ENCODE assay signal across 14 cellular contexts in genomic region chr22:23781533-23781932, GRCh38. TPM values are rescaled to one million over a fixed set of nuclear protein-coding genes. Genes with fewer than 3 reads are reported as not detected.
DNase-seq lines count a peak whose midpoint lies in the region; ATAC-seq, FAIRE-seq and TF ChIP-seq lines count a peak whose summit lies in the region.
"Had no signal": no experiment of that assay in that cellular context is flagged by ENCODE, and none has a peak within 500 bp of the region (broad histone marks: within the 10 kb centered on the region; RNA-seq: fewer than 3 reads in every experiment).

No MANE protein-coding gene starts in this region.

- H3K79me2 ChIP-seq in K562 (ENCODE audit: control insufficient read depth, insufficient read depth, low read length): no peaks in the 10 kb centered on the region

- H3K4me3 ChIP-seq in A549 (no peak overlapping the region), K562 (no peak overlapping the region)
- H3K4me3 ChIP-seq: spleen had no signal

- H3K36me3 ChIP-seq in K562 (ENCODE audit: control insufficient read depth, insufficient read depth, low read length): no peaks in the 10 kb centered on the region
- H3K36me3 ChIP-seq: spleen had no signal

- H2AFZ ChIP-seq in K562 (ENCODE audit: low read depth, low read length): peak overlapping the region; percentile 45; the same call in 1 of the 2 replicates

- no peaks in the 10 kb centered on the region for H3K9me1 ChIP-seq in K562 (ENCODE audit: control insufficient read depth, insufficient read depth, low read length)

- DNase-seq in A549 (ENCODE audit: low read depth in 1 of 2, low spot score in 1 of 2): peak; percentile 29 to 37
- peak; percentile 83 for DNase-seq in HPDE6-E6E7 (ENCODE audit: extremely low spot score)
- DNase-seq in K562 (ENCODE audit: extremely low read depth in 1 of 4, low spot score in 3 of 4): peak in 2 of 4 experiments; percentile 37 to 43
- peak; percentile 76 for DNase-seq in islet precursor cell
- DNase-seq in SW480 (ENCODE audit: low spot score): no peak
- no peak for DNase-seq in DMS114 treated with DMSO at 0.1 percent for 48 hours (lab: John Stamatoyannopoulos, UW; ENCODE audit: unreplicated experiment)
- DNase-seq in NCI-H69 (lab: John Stamatoyannopoulos, UW): no peak
- DNase-seq: effector memory CD4-positive, alpha-beta T cell; GF-D8; NCI-H510A; spleen had no signal

- POLR2A ChIA-PET in A549 (lab: Yijun Ruan, JAX): no interaction called here
- POLR2A ChIA-PET in K562 (lab: Yijun Ruan, JAX): no interaction called here

- TF ChIP-seq EP300 in A549 (IDR thresholded peaks at IDR 0.05): no peak
- TF ChIP-seq EP300 in K562 (IDR thresholded peaks at IDR 0.05; ENCODE audit: low read length): no peak

- TF ChIP-seq POLR2A in A549 (IDR thresholded peaks at IDR 0.05; ENCODE audit: low read length): no peak
- TF ChIP-seq POLR2A in K562 (conservative IDR thresholded peaks at IDR 0.05): no peak

- WGBS in A549 (ENCODE audit: missing lambda C conversion rate): 28% methylated on average over 8 of the region's 9 CpGs
- WGBS in K562 (ENCODE audit: insufficient coverage, low coverage, missing lambda C conversion rate): 16% methylated on average over 6 of the region's 9 CpGs

- TF ChIP-seq CTCF in A549 (IDR thresholded peaks at IDR 0.05) (no peak), K562 (IDR thresholded peaks at IDR 0.05 in 2 of 3, conservative IDR thresholded peaks at IDR 0.05 in 1 of 3; ENCODE audit: insufficient read depth in 2 of 3, low read depth in 1 of 3, low read length in 3 of 3) (no peak)

- no peaks in the 10 kb centered on the region for H3K27me3 ChIP-seq in K562 (ENCODE audit: control insufficient read depth in 2 of 2, insufficient read depth in 2 of 2, low read length in 2 of 2)
- H3K27me3 ChIP-seq: spleen had no signal

- H3K4me2 ChIP-seq in A549: peak overlapping the region; percentile 50
- H3K4me2 ChIP-seq in K562 (ENCODE audit: insufficient read depth, low read length): no peak overlapping the region

- ATAC-seq in A549 (peak; percentile 67 to 74), K562 (peak; percentile 46; the same call in 2 of the 3 replicates), HG02610 (IDR thresholded peaks at IDR 0.05; ENCODE audit: unreplicated experiment) (no peak)

- FAIRE-seq in A549 (lab: Jason Lieb, UNC) (no peak), K562 (lab: Jason Lieb, UNC) (no peak)

- CTCF ChIA-PET in A549 (lab: Yijun Ruan, JAX): interaction anchor here (1.0 to 1.1 kb wide), 2 partner anchors 13 to 68 kb away, joined by 4 read pairs; no protein-coding TSS in a partner anchor
- CTCF ChIA-PET in K562 (lab: Yijun Ruan, JAX; ENCODE audit: low intra/inter-chr PET ratio): no interaction called here

- no TSS peak for BruUV-seq in K562 (replicated peaks; lab: Mats Ljungman, UMichigan)

- TF ChIP-seq RAD21 in A549 (conservative IDR thresholded peaks at IDR 0.05 in 1 of 2, IDR thresholded peaks at IDR 0.05 in 1 of 2) (no peak), K562 (CRISPR knock-in tag; conservative IDR thresholded peaks at IDR 0.05 in 1 of 2, IDR thresholded peaks at IDR 0.05 in 1 of 2) (no peak)

- H3K9ac ChIP-seq in K562 (ENCODE audit: insufficient read depth in 1 of 2, low read depth in 2 of 2, low read length in 2 of 2): peak overlapping the region in 1 of 2 experiments; percentile 50; a peak in 1 of 4 replicates

- no peaks in the 10 kb centered on the region for H4K20me1 ChIP-seq in K562 (replicated peaks; ENCODE audit: control insufficient read depth, insufficient read depth, low read length)

- intact Hi-C loops in K562 (cut with micrococcal nuclease): no loop called here

- no peaks in the 10 kb centered on the region for H3K9me3 ChIP-seq in A549
- H3K9me3 ChIP-seq in K562 (replicated peaks; ENCODE audit: control insufficient read depth, insufficient read depth, low read depth, low read length): no peaks in the 10 kb centered on the region
- H3K9me3 ChIP-seq: spleen had no signal

- H3K4me1 ChIP-seq in A549 (peaks cover 31% of the 10 kb centered on the region), K562 (replicated peaks in 1 of 2; ENCODE audit: control insufficient read depth in 2 of 2, insufficient read depth in 2 of 2, low read length in 2 of 2) (peaks cover 4 to 27% of the 10 kb centered on the region in 2 experiments; a peak in 3 of 5 replicates)

- in situ Hi-C loops in K562 (cut with MboI): no loop called here

- peak overlapping the region in 1 of 2 experiments; percentile 66; a peak in 4 of 6 replicates for H3K27ac ChIP-seq in A549
- H3K27ac ChIP-seq in K562 (ENCODE audit: extremely low read depth, low read depth, low read length): no peak overlapping the region
- H3K27ac ChIP-seq: spleen had no signal

RNA-seq across cellular contexts. Expression of gene SMARCB1, which starts 5.2 kb away (rescaled TPM):
- polyA plus RNA-seq in A549 (2011; rRNA removed) (98.1 and 133 TPM in 2 replicates), A549 (2017; fragmentation: RNase III; extraction: RNeasy Plus Mini Kit Qiagen cat#74134 plus additional on column Dnase treatment) (59.2 to 66.9 TPM (median 65.6 TPM) in 3 replicates), K562 (2011; rRNA removed) (113 and 117 TPM in 2 replicates), K562 (2014; fragmentation: Illumina TruSeq; extraction: Trizol) (111 TPM in 2 replicates), K562 (2014; fragmentation: Nextera tagmentation; extraction: Ambion mirVana) (1 to 10 TPM; 1.2 to 3.0 TPM), K562 (2014; rRNA removed) (75.3 and 90.2 TPM in 2 replicates)
- 116 and 130 TPM in 2 replicates for polyA plus RNA-seq in A549 (2012; cell fraction: cytosol; rRNA removed)
- 79.3 and 88.2 TPM in 2 replicates for polyA plus RNA-seq in A549 (2012; cell fraction: nucleus; rRNA removed)
- polyA minus RNA-seq in A549 (2011; rRNA and poly(A)+ RNA removed): 45.4 and 48.5 TPM in 2 replicates
- 71.0 and 129 TPM in 2 replicates for total RNA-seq in K562 (2011; cell fraction: chromatin; rRNA removed; ENCODE audit: low replicate concordance)
- total RNA-seq in K562 (2011; cell fraction: nucleolus; rRNA removed): 56.2 and 66.2 TPM in 2 replicates
- total RNA-seq in K562 (2011; cell fraction: nucleoplasm; rRNA removed): 71.9 and 105 TPM in 2 replicates
- total RNA-seq in K562 (2014; rRNA removed) (65.4 and 74.0 TPM in 2 replicates), K562 (2014; rRNA removed; fragmentation: Illumina TruSeq; extraction: Trizol) (39.5 and 44.5 TPM in 2 replicates), K562 (2015; rRNA removed; fragmentation: Illumina TruSeq; extraction: Trizol) (50.9 and 53.7 TPM in 2 replicates), K562 (2021) (79.1 and 79.2 TPM in 2 replicates)
- 80.8 and 94.7 TPM in 2 replicates for polyA plus RNA-seq in K562 (2011; cell fraction: cytosol; rRNA removed)
- 45.0 and 47.4 TPM in 2 replicates for polyA plus RNA-seq in K562 (2011; cell fraction: nucleus; rRNA removed)
- 70.1 and 101 TPM in 2 replicates for polyA plus RNA-seq in K562 (2012)
- 56.2 and 67.4 TPM in 2 replicates for polyA minus RNA-seq in K562 (2011; rRNA and poly(A)+ RNA removed)
- 25.2 and 35.8 TPM in 2 replicates for polyA minus RNA-seq in K562 (2011; cell fraction: cytosol; rRNA and poly(A)+ RNA removed)
- polyA minus RNA-seq in K562 (2011; cell fraction: nucleus; rRNA and poly(A)+ RNA removed): 20.3 and 27.0 TPM in 2 replicates

RNA-seq across cellular contexts. Expression of gene MMP11, which starts 8.9 kb away (rescaled TPM):
- polyA plus RNA-seq in A549 (2011; rRNA removed) (0.36 and 0.61 TPM in 2 replicates), A549 (2017; fragmentation: RNase III; extraction: RNeasy Plus Mini Kit Qiagen cat#74134 plus additional on column Dnase treatment) (0.16 to 0.26 TPM (median 0.23 TPM) in 3 replicates), K562 (2011; rRNA removed) (1.1 and 1.3 TPM in 2 replicates), K562 (2014; fragmentation: Illumina TruSeq; extraction: Trizol) (0.25 and 1.2 TPM in 2 replicates), K562 (2014; fragmentation: Nextera tagmentation; extraction: Ambion mirVana) (not detected), K562 (2014; rRNA removed) (0.40 and 1.8 TPM in 2 replicates)
- polyA plus RNA-seq in A549 (2012; cell fraction: cytosol; rRNA removed): 0.28 and 0.36 TPM in 2 replicates
- polyA plus RNA-seq in A549 (2012; cell fraction: nucleus; rRNA removed): 0.47 and 0.58 TPM in 2 replicates
- 0.66 and 0.78 TPM in 2 replicates for polyA minus RNA-seq in A549 (2011; rRNA and poly(A)+ RNA removed)
- 1.4 and 1.9 TPM in 2 replicates for total RNA-seq in K562 (2011; cell fraction: chromatin; rRNA removed; ENCODE audit: low replicate concordance)
- total RNA-seq in K562 (2011; cell fraction: nucleolus; rRNA removed): 2.0 and 2.7 TPM in 2 replicates
- 1.6 and 3.4 TPM in 2 replicates for total RNA-seq in K562 (2011; cell fraction: nucleoplasm; rRNA removed)
- total RNA-seq in K562 (2014; rRNA removed) (0.57 and 1.4 TPM in 2 replicates), K562 (2014; rRNA removed; fragmentation: Illumina TruSeq; extraction: Trizol) (0.13 and 0.25 TPM in 2 replicates), K562 (2015; rRNA removed; fragmentation: Illumina TruSeq; extraction: Trizol) (0.14 and 0.15 TPM in 2 replicates), K562 (2021) (0.58 and 1.4 TPM in 2 replicates)
- 1.0 and 1.4 TPM in 2 replicates for polyA plus RNA-seq in K562 (2011; cell fraction: cytosol; rRNA removed)
- 2.5 and 3.4 TPM in 2 replicates for polyA plus RNA-seq in K562 (2011; cell fraction: nucleus; rRNA removed)
- 0.51 and 1.1 TPM in 2 replicates for polyA plus RNA-seq in K562 (2012)
- polyA minus RNA-seq in K562 (2011; rRNA and poly(A)+ RNA removed): 0.46 and 0.51 TPM in 2 replicates
- polyA minus RNA-seq in K562 (2011; cell fraction: cytosol; rRNA and poly(A)+ RNA removed): 0.57 TPM in 1 of 2 replicates, not detected in the other
- 0.78 and 1.2 TPM in 2 replicates for polyA minus RNA-seq in K562 (2011; cell fraction: nucleus; rRNA and poly(A)+ RNA removed)

RNA-seq across cellular contexts. Expression of gene CHCHD10, which starts 13.8 kb away (rescaled TPM):
- polyA plus RNA-seq in A549 (2011; rRNA removed): 33.0 and 59.4 TPM in 2 replicates
- polyA plus RNA-seq in A549 (2012; cell fraction: cytosol; rRNA removed): 143 and 149 TPM in 2 replicates
- polyA plus RNA-seq in A549 (2012; cell fraction: nucleus; rRNA removed): 81.7 and 94.5 TPM in 2 replicates
- 79.5 to 99.0 TPM (median 85.4 TPM) in 3 replicates for polyA plus RNA-seq in A549 (2017; fragmentation: RNase III; extraction: RNeasy Plus Mini Kit Qiagen cat#74134 plus additional on column Dnase treatment)
- 88.9 and 141 TPM in 2 replicates for polyA minus RNA-seq in A549 (2011; rRNA and poly(A)+ RNA removed)
- 6.7 and 22.5 TPM in 2 replicates for total RNA-seq in K562 (2011; cell fraction: chromatin; rRNA removed; ENCODE audit: low replicate concordance)
- 36.1 and 36.9 TPM in 2 replicates for total RNA-seq in K562 (2011; cell fraction: nucleolus; rRNA removed)
- 31.7 and 48.8 TPM in 2 replicates for total RNA-seq in K562 (2011; cell fraction: nucleoplasm; rRNA removed)
- 84.9 and 214 TPM in 2 replicates for total RNA-seq in K562 (2014; rRNA removed)
- total RNA-seq in K562 (2014; rRNA removed; fragmentation: Illumina TruSeq; extraction: Trizol): 76.4 and 102 TPM in 2 replicates
- total RNA-seq in K562 (2015; rRNA removed; fragmentation: Illumina TruSeq; extraction: Trizol): 124 and 130 TPM in 2 replicates
- total RNA-seq in K562 (2021): 270 and 292 TPM in 2 replicates
- 51.1 and 51.8 TPM in 2 replicates for polyA plus RNA-seq in K562 (2011; rRNA removed)
- 124 and 209 TPM in 2 replicates for polyA plus RNA-seq in K562 (2011; cell fraction: cytosol; rRNA removed)
- 58.5 and 83.9 TPM in 2 replicates for polyA plus RNA-seq in K562 (2011; cell fraction: nucleus; rRNA removed)
- 252 and 257 TPM in 2 replicates for polyA plus RNA-seq in K562 (2012)
- polyA plus RNA-seq in K562 (2014; fragmentation: Illumina TruSeq; extraction: Trizol): 157 and 178 TPM in 2 replicates
- 10 to 100 TPM; 15.2 to 41.0 TPM for polyA plus RNA-seq in K562 (2014; fragmentation: Nextera tagmentation; extraction: Ambion mirVana)
- 159 and 170 TPM in 2 replicates for polyA plus RNA-seq in K562 (2014; rRNA removed)
- polyA minus RNA-seq in K562 (2011; rRNA and poly(A)+ RNA removed): 17.5 and 34.7 TPM in 2 replicates
- 133 and 155 TPM in 2 replicates for polyA minus RNA-seq in K562 (2011; cell fraction: cytosol; rRNA and poly(A)+ RNA removed)
- polyA minus RNA-seq in K562 (2011; cell fraction: nucleus; rRNA and poly(A)+ RNA removed): 8.6 and 19.1 TPM in 2 replicates

RNA-seq across cellular contexts. Expression of gene C22orf15, which starts 18.7 kb away (rescaled TPM):
- polyA plus RNA-seq in A549 (2011; rRNA removed) (not detected in 2 replicates), A549 (2017; fragmentation: RNase III; extraction: RNeasy Plus Mini Kit Qiagen cat#74134 plus additional on column Dnase treatment) (not detected in 3 replicates), K562 (2011; rRNA removed) (not detected in 2 replicates), K562 (2014; fragmentation: Illumina TruSeq; extraction: Trizol) (not detected in 2 replicates), K562 (2014; fragmentation: Nextera tagmentation; extraction: Ambion mirVana) (not detected), K562 (2014; rRNA removed) (0.07 TPM in 1 of 2 replicates, not detected in the other)
- polyA plus RNA-seq in A549 (2012; cell fraction: cytosol; rRNA removed): not detected in 2 replicates
- not detected in 2 replicates for polyA plus RNA-seq in A549 (2012; cell fraction: nucleus; rRNA removed)
- polyA minus RNA-seq in A549 (2011; rRNA and poly(A)+ RNA removed): not detected in 2 replicates
- total RNA-seq in K562 (2011; cell fraction: chromatin; rRNA removed; ENCODE audit: low replicate concordance): not detected in 2 replicates
- total RNA-seq in K562 (2011; cell fraction: nucleolus; rRNA removed): not detected in 2 replicates
- not detected in 2 replicates for total RNA-seq in K562 (2011; cell fraction: nucleoplasm; rRNA removed)
- total RNA-seq in K562 (2014; rRNA removed) (not detected in 2 replicates), K562 (2014; rRNA removed; fragmentation: Illumina TruSeq; extraction: Trizol) (not detected in 2 replicates), K562 (2015; rRNA removed; fragmentation: Illumina TruSeq; extraction: Trizol) (not detected in 2 replicates), K562 (2021) (not detected in 2 replicates)
- not detected in 2 replicates for polyA plus RNA-seq in K562 (2011; cell fraction: cytosol; rRNA removed)
- not detected in 2 replicates for polyA plus RNA-seq in K562 (2011; cell fraction: nucleus; rRNA removed)
- polyA plus RNA-seq in K562 (2012): 0.21 and 0.57 TPM in 2 replicates
- polyA minus RNA-seq in K562 (2011; rRNA and poly(A)+ RNA removed): not detected in 2 replicates
- not detected in 2 replicates for polyA minus RNA-seq in K562 (2011; cell fraction: cytosol; rRNA and poly(A)+ RNA removed)
- not detected in 2 replicates for polyA minus RNA-seq in K562 (2011; cell fraction: nucleus; rRNA and poly(A)+ RNA removed)

RNA-seq across cellular contexts. Expression of gene VPREB3, which starts 27.3 kb away (rescaled TPM):
- 0.41 and 0.90 TPM in 2 replicates for polyA plus RNA-seq in A549 (2011; rRNA removed)
- 0.81 and 0.93 TPM in 2 replicates for polyA plus RNA-seq in A549 (2012; cell fraction: cytosol; rRNA removed)
- polyA plus RNA-seq in A549 (2012; cell fraction: nucleus; rRNA removed): 0.59 and 1.0 TPM in 2 replicates
- polyA plus RNA-seq in A549 (2017; fragmentation: RNase III; extraction: RNeasy Plus Mini Kit Qiagen cat#74134 plus additional on column Dnase treatment): 0.37 to 0.61 TPM (median 0.52 TPM) in 3 replicates
- 0.88 TPM in 1 of 2 replicates, not detected in the other for polyA minus RNA-seq in A549 (2011; rRNA and poly(A)+ RNA removed)
- not detected in 2 replicates for total RNA-seq in K562 (2011; cell fraction: chromatin; rRNA removed; ENCODE audit: low replicate concordance)
- total RNA-seq in K562 (2011; cell fraction: nucleolus; rRNA removed): not detected in 2 replicates
- total RNA-seq in K562 (2011; cell fraction: nucleoplasm; rRNA removed): not detected in 2 replicates
- total RNA-seq in K562 (2014; rRNA removed): not detected in 2 replicates
- total RNA-seq in K562 (2014; rRNA removed; fragmentation: Illumina TruSeq; extraction: Trizol): not detected in 2 replicates
- not detected in 2 replicates for total RNA-seq in K562 (2015; rRNA removed; fragmentation: Illumina TruSeq; extraction: Trizol)
- 0.71 TPM in 1 of 2 replicates, not detected in the other for total RNA-seq in K562 (2021)
- 0.20 TPM in 1 of 2 replicates, not detected in the other for polyA plus RNA-seq in K562 (2011; rRNA removed)
- not detected in 2 replicates for polyA plus RNA-seq in K562 (2011; cell fraction: cytosol; rRNA removed)
- 0.41 TPM in 1 of 2 replicates, not detected in the other for polyA plus RNA-seq in K562 (2011; cell fraction: nucleus; rRNA removed)
- 0.14 and 0.50 TPM in 2 replicates for polyA plus RNA-seq in K562 (2012)
- not detected in 2 replicates for polyA plus RNA-seq in K562 (2014; fragmentation: Illumina TruSeq; extraction: Trizol)
- polyA plus RNA-seq in K562 (2014; fragmentation: Nextera tagmentation; extraction: Ambion mirVana): under 1 TPM in 1 of 2 experiments, not detected in 1; 0.14 TPM
- not detected in 2 replicates for polyA plus RNA-seq in K562 (2014; rRNA removed)
- polyA minus RNA-seq in K562 (2011; rRNA and poly(A)+ RNA removed): not detected in 2 replicates
- not detected in 2 replicates for polyA minus RNA-seq in K562 (2011; cell fraction: cytosol; rRNA and poly(A)+ RNA removed)
- polyA minus RNA-seq in K562 (2011; cell fraction: nucleus; rRNA and poly(A)+ RNA removed): not detected in 2 replicates
- total RNA-seq: mucosa of gallbladder had no signal
- polyA plus RNA-seq: AG04450 had no signal

Comparison
In these comparisons a context has a peak if more than half of its experiments do, and no peak if none do; other contexts are left out.
1. DNase-seq: peak in A549 (2 of 2), HPDE6-E6E7 (single experiment) and islet precursor cell (single experiment); none in SW480 (single experiment), DMS114 treated with DMSO at 0.1 percent for 48 hours (single experiment) and NCI-H69 (single experiment).
2. Of the 35 proteins assayed by ChIP-seq in both K562 and A549: peak only in K562: none; only in A549: MAX; in both: none; in neither: 34.